Comparison of ENCODE assay signal across 8 cellular contexts in genomic region chr1:220253290-220253689, GRCh38. TPM values are rescaled to one million over a fixed set of nuclear protein-coding genes. Genes with fewer than 3 reads are reported as not detected.
A peak's percentile ranks its signal among the peaks of the same experiment; 100 is the strongest.
DNase-seq lines count a peak whose midpoint lies in the region; ATAC-seq, FAIRE-seq and TF ChIP-seq lines count a peak whose summit lies in the region.
"Not testable (repeated sequence)": the region's sequence is repeated elsewhere in the genome, so short reads cannot be mapped to it uniquely, and the experiment has no call there.

No MANE protein-coding gene starts in this region.

- in situ Hi-C loops in GM12878 (cut with MboI); HepG2 (cut with HindIII; ENCODE audit: extremely low pct_ligation_motif_present, low pct_unique_long_range_greater_than_20kb): not testable (repeated sequence)

- not testable (repeated sequence) for H3K79me2 ChIP-seq in GM12878 (ENCODE audit: control insufficient read depth, insufficient read depth, low read length)
- H3K79me2 ChIP-seq in HepG2 (ENCODE audit: insufficient read depth, low read length), result peaks cover 17% of the 10 kb centered on the region
- peaks cover 80% of the 10 kb centered on the region for H3K79me2 ChIP-seq in neural progenitor cell (ENCODE audit: low read depth)

- not testable (repeated sequence) for H2AFZ ChIP-seq in GM12878 (ENCODE audit: control insufficient read depth, low read depth, low read length); HepG2 (ENCODE audit: low read length); neural progenitor cell (replicated peaks)

- not testable (repeated sequence) for TF ChIP-seq EP300 in GM12878 (IDR thresholded peaks at IDR 0.05; ENCODE audit: borderline replicate concordance in 1 of 2, control insufficient read depth in 1 of 2, low read depth in 2 of 2, low read length in 2 of 2); HepG2 (IDR thresholded peaks at IDR 0.05; ENCODE audit: low read depth in 2 of 2, low read length in 2 of 2); HepG2 (CRISPR knock-in tag; IDR thresholded peaks at IDR 0.05; ENCODE audit: borderline replicate concordance)

- H3K9me3 ChIP-seq in CD4-positive, CD25-positive, alpha-beta regulatory T cell (ENCODE audit: control insufficient read depth in 2 of 2, low read length in 2 of 2), result peaks cover 26 to 36% of the 10 kb centered on the region in 2 experiments
- H3K9me3 ChIP-seq in GM12878 (replicated peaks; ENCODE audit: control insufficient read depth, insufficient read depth, low read length), result peaks cover 42% of the 10 kb centered on the region
- peaks cover 27% of the 10 kb centered on the region for H3K9me3 ChIP-seq in HepG2 (ENCODE audit: low read length)
- peaks cover 27% of the 10 kb centered on the region for H3K9me3 ChIP-seq in neural progenitor cell (ENCODE audit: low read depth)

- H3K4me1 ChIP-seq in CD4-positive, CD25-positive, alpha-beta regulatory T cell (ENCODE audit: control insufficient read depth, insufficient read depth, low read length, poor library complexity, severe bottlenecking); GM12878 (ENCODE audit: control insufficient read depth, insufficient read depth, low read length); neural progenitor cell: not testable (repeated sequence)
- H3K4me1 ChIP-seq in HepG2 (ENCODE audit: insufficient read depth, low read length), result peaks cover 23% of the 10 kb centered on the region

- not testable (repeated sequence) for H3K27ac Mint-ChIP-seq in CD4-positive, CD25-positive, alpha-beta regulatory T cell; activated CD4-positive, alpha-beta T cell treated with anti-CD3 and anti-CD28 coated beads for 36 hours; neural progenitor cell; stimulated activated naive CD8-positive, alpha-beta T cell treated with anti-CD3 and anti-CD28 coated beads, Interleukin-15, amount 100 ng/mL, for 72 hours
- H3K27ac Mint-ChIP-seq in IgD-negative memory B cell, result peak overlapping the region; percentile 32 to 90 (median 83)

- TF ChIP-seq RAD21 in GM12878 (IDR thresholded peaks at IDR 0.05; ENCODE audit: insufficient read depth, low read depth, low read length); HepG2 (CRISPR knock-in tag; IDR thresholded peaks at IDR 0.05): not testable (repeated sequence)

- CTCF ChIA-PET in activated CD4-positive, alpha-beta T cell treated with anti-CD3 and anti-CD28 coated beads for 36 hours (lab: Charles Lee); GM12878 (lab: Yijun Ruan, JAX); HepG2 (lab: Yijun Ruan, JAX; ENCODE audit: low intra/inter-chr PET ratio, low total read pairs): not testable (repeated sequence)

- not testable (repeated sequence) for H4K20me1 ChIP-seq in GM12878 (ENCODE audit: control insufficient read depth, insufficient read depth); HepG2 (ENCODE audit: insufficient read depth, low read length); neural progenitor cell (ENCODE audit: low read depth)

- ATAC-seq in CD4-positive, CD25-positive, alpha-beta regulatory T cell (ENCODE audit: low read depth in 2 of 2), result peak; percentile 88 to 93
- ATAC-seq in activated CD4-positive, alpha-beta T cell treated with anti-CD3 and anti-CD28 coated beads for 36 hours, result peak; percentile 93
- ATAC-seq in GM12878 (peak; percentile 76), Right ventricle myocardium inferior (peak; percentile 69), HepG2 (peak; percentile 75)
- peak; percentile 90 for ATAC-seq in stimulated activated naive CD8-positive, alpha-beta T cell treated with anti-CD3 and anti-CD28 coated beads, Interleukin-15, amount 100 ng/mL, for 72 hours

- H3K9ac ChIP-seq in GM12878 (ENCODE audit: control insufficient read depth, insufficient read depth, low read length); HepG2 (ENCODE audit: insufficient read depth, low read depth, low read length); neural progenitor cell: not testable (repeated sequence)

- TF ChIP-seq POLR2A in GM12878 (IDR thresholded peaks at IDR 0.05; ENCODE audit: low read depth, low read length); HepG2 (IDR thresholded peaks at IDR 0.05; ENCODE audit: insufficient read depth in 1 of 2, low read depth in 2 of 2, low read length in 2 of 2): not testable (repeated sequence)

- H3K36me3 ChIP-seq in CD4-positive, CD25-positive, alpha-beta regulatory T cell (ENCODE audit: control insufficient read depth, insufficient read depth, low read length), result peaks cover 15% of the 10 kb centered on the region
- H3K36me3 ChIP-seq in GM12878 (ENCODE audit: control insufficient read depth in 2 of 2, insufficient read depth in 2 of 2, low read length in 1 of 2), result peaks cover 8 to 19% of the 10 kb centered on the region in 2 experiments
- H3K36me3 ChIP-seq in HepG2 (replicated peaks in 1 of 2; ENCODE audit: control insufficient read depth in 1 of 2, insufficient read depth in 2 of 2, low read length in 2 of 2), result peaks cover 9 to 27% of the 10 kb centered on the region in 2 experiments; a peak in 4 of 5 replicates
- H3K36me3 ChIP-seq in neural progenitor cell, result peaks cover 19% of the 10 kb centered on the region

- POLR2A ChIA-PET in activated CD4-positive, alpha-beta T cell treated with anti-CD3 and anti-CD28 coated beads for 36 hours (lab: Charles Lee); GM12878 (lab: Charles Lee); HepG2 (lab: Yijun Ruan, JAX): not testable (repeated sequence)

- 82% methylated on average over 6 of the region's 12 CpGs for WGBS in GM12878 (ENCODE audit: insufficient coverage, insufficient replicate concordance, low lambda C conversion rate, missing lambda C conversion rate)
- over 99% methylated on average over 12 of the region's 12 CpGs for WGBS in HepG2 (ENCODE audit: low lambda C conversion rate)

- not testable (repeated sequence) for BruUV-seq in GM12878 (replicated peaks; lab: Mats Ljungman, UMichigan); HepG2 (replicated peaks; lab: Mats Ljungman, UMichigan)

- H3K27me3 Mint-ChIP-seq in CD4-positive, CD25-positive, alpha-beta regulatory T cell; IgD-negative memory B cell; activated CD4-positive, alpha-beta T cell treated with anti-CD3 and anti-CD28 coated beads for 36 hours; stimulated activated naive CD8-positive, alpha-beta T cell treated with anti-CD3 and anti-CD28 coated beads, Interleukin-15, amount 100 ng/mL, for 72 hours: not testable (repeated sequence)
- peaks cover 10% of the 10 kb centered on the region for H3K27me3 Mint-ChIP-seq in neural progenitor cell (ENCODE audit: insufficient read depth, low read depth)

- SMC1A ChIA-PET in GM12878 (lab: Charles Lee; ENCODE audit: uncharacterized antibody, unreplicated experiment), result not testable (repeated sequence)

- FAIRE-seq in GM12878 (lab: Jason Lieb, UNC); HepG2 (lab: Jason Lieb, UNC): not testable (repeated sequence)

- not testable (repeated sequence) for H3K4me3 Mint-ChIP-seq in CD4-positive, CD25-positive, alpha-beta regulatory T cell; activated CD4-positive, alpha-beta T cell treated with anti-CD3 and anti-CD28 coated beads for 36 hours; neural progenitor cell; stimulated activated naive CD8-positive, alpha-beta T cell treated with anti-CD3 and anti-CD28 coated beads, Interleukin-15, amount 100 ng/mL, for 72 hours
- peak overlapping the region in 2 of 4 donors; percentile 10 to 56 for H3K4me3 Mint-ChIP-seq in IgD-negative memory B cell

- peaks cover 20 to 30% (median 26%) of the 10 kb centered on the region in 4 donors for H3K4me1 Mint-ChIP-seq in CD4-positive, CD25-positive, alpha-beta regulatory T cell
- peaks cover 34 to 39% (median 37%) of the 10 kb centered on the region in 3 donors for H3K4me1 Mint-ChIP-seq in IgD-negative memory B cell
- H3K4me1 Mint-ChIP-seq in activated CD4-positive, alpha-beta T cell treated with anti-CD3 and anti-CD28 coated beads for 36 hours, result peaks cover 26% of the 10 kb centered on the region
- not testable (repeated sequence) for H3K4me1 Mint-ChIP-seq in neural progenitor cell
- peaks cover 10% of the 10 kb centered on the region for H3K4me1 Mint-ChIP-seq in stimulated activated naive CD8-positive, alpha-beta T cell treated with anti-CD3 and anti-CD28 coated beads, Interleukin-15, amount 100 ng/mL, for 72 hours

- H3K9me3 Mint-ChIP-seq in CD4-positive, CD25-positive, alpha-beta regulatory T cell, result peaks cover 0 to 41% (median 12%) of the 10 kb centered on the region in 7 donors
- H3K9me3 Mint-ChIP-seq in IgD-negative memory B cell (peaks cover 6 to 17% (median 11%) of the 10 kb centered on the region in 3 donors), neural progenitor cell (peaks cover 71% of the 10 kb centered on the region)
- peaks cover 40% of the 10 kb centered on the region for H3K9me3 Mint-ChIP-seq in activated CD4-positive, alpha-beta T cell treated with anti-CD3 and anti-CD28 coated beads for 36 hours (ENCODE audit: low read depth)
- H3K9me3 Mint-ChIP-seq in stimulated activated naive CD8-positive, alpha-beta T cell treated with anti-CD3 and anti-CD28 coated beads, Interleukin-15, amount 100 ng/mL, for 72 hours, result peaks cover 38 to 58% of the 10 kb centered on the region in 2 donors

- DNase-seq in CD4-positive, CD25-positive, alpha-beta regulatory T cell; activated CD4-positive, alpha-beta T cell treated with anti-CD3 and anti-CD28 coated beads for 36 hours; GM12878 (ENCODE audit: low read depth, low spot score); Right ventricle myocardium inferior (ENCODE audit: missing footprints); HepG2 (ENCODE audit: low spot score); neural progenitor cell (ENCODE audit: low spot score); stimulated activated naive CD8-positive, alpha-beta T cell treated with anti-CD3 and anti-CD28 coated beads, Interleukin-15, amount 100 ng/mL, for 72 hours: not testable (repeated sequence)

- intact Hi-C loops in activated CD4-positive, alpha-beta T cell treated with anti-CD3 and anti-CD28 coated beads for 36 hours (cut with DNase I, micrococcal nuclease); GM12878 (cut with micrococcal nuclease; ENCODE audit: unreplicated experiment); Right ventricle myocardium inferior (cut with DNase I); HepG2 (cut with micrococcal nuclease; ENCODE audit: unreplicated experiment): not testable (repeated sequence)

- RAD21 ChIA-PET in GM12878 (lab: Charles Lee; ENCODE audit: unreplicated experiment), result interaction anchor here (0.9 kb wide), 1 partner anchor 30 kb away, joined by 3 read pairs; no protein-coding TSS in a partner anchor

- not testable (repeated sequence) for H3K27ac ChIP-seq in CD4-positive, CD25-positive, alpha-beta regulatory T cell (ENCODE audit: insufficient read depth, low read length, poor library complexity, severe bottlenecking); GM12878 (ENCODE audit: control insufficient read depth, insufficient read depth); HepG2 (ENCODE audit: extremely low read length, insufficient read depth, low read length)
- H3K27ac ChIP-seq in neural progenitor cell, result peak overlapping the region; percentile 80

- peaks cover 68% of the 10 kb centered on the region for H3K36me3 Mint-ChIP-seq in CD4-positive, CD25-positive, alpha-beta regulatory T cell
- H3K36me3 Mint-ChIP-seq in IgD-negative memory B cell, result peaks cover 20% of the 10 kb centered on the region
- H3K36me3 Mint-ChIP-seq in activated CD4-positive, alpha-beta T cell treated with anti-CD3 and anti-CD28 coated beads for 36 hours (ENCODE audit: low read depth), result peaks cover 89% of the 10 kb centered on the region
- H3K36me3 Mint-ChIP-seq in neural progenitor cell, result peaks cover 72% of the 10 kb centered on the region

- TF ChIP-seq CTCF in GM12878 (IDR thresholded peaks at IDR 0.05 in 2 of 3, conservative IDR thresholded peaks at IDR 0.05 in 1 of 3; ENCODE audit: control insufficient read depth in 2 of 3, extremely low read depth in 1 of 3, insufficient read depth in 1 of 3, low read depth in 3 of 3, low read length in 3 of 3); HepG2 (CRISPR knock-in tag; IDR thresholded peaks at IDR 0.05); neural progenitor cell (IDR thresholded peaks at IDR 0.05): not testable (repeated sequence)

- H3K27me3 ChIP-seq in CD4-positive, CD25-positive, alpha-beta regulatory T cell (ENCODE audit: control insufficient read depth, insufficient read depth, low read length); GM12878 (replicated peaks in 1 of 2; ENCODE audit: control insufficient read depth in 2 of 2, insufficient read depth in 2 of 2, low read length in 1 of 2); HepG2 (ENCODE audit: control insufficient read depth in 1 of 2, insufficient read depth in 2 of 2, low read length in 2 of 2); neural progenitor cell: not testable (repeated sequence)

- H3K4me3 ChIP-seq in CD4-positive, CD25-positive, alpha-beta regulatory T cell (ENCODE audit: low read depth, low read length); GM12878; HepG2 (replicated peaks in 1 of 3; ENCODE audit: insufficient read depth in 1 of 3, low read depth in 2 of 3, low read length in 3 of 3); neural progenitor cell: not testable (repeated sequence)

- H3K4me2 ChIP-seq in GM12878 (ENCODE audit: control insufficient read depth, insufficient read depth); HepG2 (ENCODE audit: low read depth, low read length); neural progenitor cell: not testable (repeated sequence)

- H3F3A ChIP-seq in neural progenitor cell (ENCODE audit: low read depth), result peaks cover 14% of the 10 kb centered on the region

RNA-seq across cellular contexts. Expression of gene RAB3GAP2, which starts 19.0 kb away (rescaled TPM):
- total RNA-seq in CD4-positive, CD25-positive, alpha-beta regulatory T cell, result 48.0 TPM
- 10 to 100 TPM; 13.7 to 23.2 (median 19.8) TPM for polyA plus RNA-seq in CD4-positive, CD25-positive, alpha-beta regulatory T cell
- polyA plus RNA-seq in IgD-negative memory B cell (25.6 TPM), GM12878 (2011; rRNA removed) (43.5 and 52.0 TPM in 2 replicates), GM12878 (2014; fragmentation: Illumina TruSeq; extraction: Trizol) (30.7 and 36.4 TPM in 2 replicates), GM12878 (2014; fragmentation: Nextera tagmentation; extraction: Ambion mirVana) (10 to 100 TPM; 11.9 to 15.6 TPM), GM12878 (2014; rRNA removed) (16.8 and 19.1 TPM in 2 replicates), GM12878 (2016; fragmentation: Nextera tagmentation; extraction: Ambion mirVana) (10 to 100 TPM; 20.7 to 21.2 TPM), HepG2 (2011; rRNA removed) (16.2 and 22.6 TPM in 2 replicates)
- 10 to 100 TPM; 50.6 to 67.3 TPM for total RNA-seq in activated CD4-positive, alpha-beta T cell treated with anti-CD3 and anti-CD28 coated beads for 36 hours
- total RNA-seq in GM12878 (2013; cell fraction: nucleolus; rRNA removed), result 140 and 143 TPM in 2 replicates
- total RNA-seq in GM12878 (2014; rRNA removed) (27.7 and 30.9 TPM in 2 replicates), GM12878 (2014; rRNA removed; fragmentation: Illumina TruSeq; extraction: Trizol) (33.9 and 38.1 TPM in 2 replicates), GM12878 (2021) (44.2 and 51.1 TPM in 2 replicates), Right ventricle myocardium inferior (22.1 TPM), HepG2 (2016; rRNA removed; fragmentation: Illumina TruSeq; extraction: Trizol) (25.0 and 34.2 TPM in 2 replicates), neural progenitor cell (ENCODE audit: low replicate concordance) (31.6 and 36.4 TPM in 2 replicates)
- 15.7 TPM for polyA plus RNA-seq in GM12878 (2011; ENCODE audit: low read depth)
- polyA plus RNA-seq in GM12878 (2011; cell fraction: cytosol; rRNA removed), result 19.2 and 24.5 TPM in 2 replicates
- 33.8 and 41.1 TPM in 2 replicates for polyA plus RNA-seq in GM12878 (2011; cell fraction: nucleus; rRNA removed)
- polyA plus RNA-seq in GM12878 (2012), result 20.2 and 24.9 TPM in 2 replicates
- 134 and 203 TPM in 2 replicates for polyA minus RNA-seq in GM12878 (2011; rRNA and poly(A)+ RNA removed)
- 18.8 and 31.0 TPM in 2 replicates for polyA minus RNA-seq in GM12878 (2011; cell fraction: cytosol; rRNA and poly(A)+ RNA removed)
- polyA minus RNA-seq in GM12878 (2011; cell fraction: nucleus; rRNA and poly(A)+ RNA removed), result 29.0 and 41.9 TPM in 2 replicates
- total RNA-seq in HepG2 (2016; cell fraction: cytosol; rRNA removed; fragmentation: Illumina TruSeq; extraction: Trizol; ENCODE audit: low read depth), result 3.0 and 4.3 TPM in 2 replicates
- 23.7 and 27.2 TPM in 2 replicates for total RNA-seq in HepG2 (2016; cell fraction: insoluble cytoplasmic fraction; rRNA removed; fragmentation: Illumina TruSeq; extraction: Trizol)
- 7.6 and 8.8 TPM in 2 replicates for total RNA-seq in HepG2 (2016; cell fraction: membrane; rRNA removed; fragmentation: Illumina TruSeq; extraction: Trizol)
- 32.3 and 37.1 TPM in 2 replicates for total RNA-seq in HepG2 (2016; cell fraction: nucleus; rRNA removed; fragmentation: Illumina TruSeq; extraction: Trizol)
- 7.8 and 9.2 TPM in 2 replicates for polyA plus RNA-seq in HepG2 (2011; cell fraction: cytosol; rRNA removed)
- 18.5 and 18.9 TPM in 2 replicates for polyA plus RNA-seq in HepG2 (2011; cell fraction: nucleus; rRNA removed)
- polyA plus RNA-seq in HepG2 (2012), result 14.1 and 15.5 TPM in 2 replicates
- 0.96 and 1.1 TPM in 2 replicates for polyA plus RNA-seq in HepG2 (2016; cell fraction: cytosol; fragmentation: Illumina TruSeq; extraction: Trizol; ENCODE audit: low read depth)
- polyA plus RNA-seq in HepG2 (2016; cell fraction: insoluble cytoplasmic fraction; fragmentation: Illumina TruSeq; extraction: Trizol; ENCODE audit: low read depth), result 13.9 and 14.7 TPM in 2 replicates
- 2.2 and 2.5 TPM in 2 replicates for polyA plus RNA-seq in HepG2 (2016; cell fraction: membrane; fragmentation: Illumina TruSeq; extraction: Trizol; ENCODE audit: low read depth)
- 29.6 and 30.6 TPM in 2 replicates for polyA plus RNA-seq in HepG2 (2016; cell fraction: nucleus; fragmentation: Illumina TruSeq; extraction: Trizol; ENCODE audit: insufficient read depth, low read depth)
- polyA minus RNA-seq in HepG2 (2011; rRNA and poly(A)+ RNA removed; ENCODE audit: low replicate concordance), result 66.6 and 87.3 TPM in 2 replicates
- polyA minus RNA-seq in HepG2 (2011; cell fraction: cytosol; rRNA and poly(A)+ RNA removed), result 24.9 and 27.7 TPM in 2 replicates
- 47.5 and 55.6 TPM in 2 replicates for polyA minus RNA-seq in HepG2 (2011; cell fraction: nucleus; rRNA and poly(A)+ RNA removed)
